9 cellular contexts compared by ENCODE assay signal in genomic region chr2:96012086-96012813, GRCh38. TPM values are rescaled to one million over a fixed set of nuclear protein-coding genes. Genes with fewer than 3 reads are reported as not detected.
A peak's percentile ranks its signal among the peaks of the same experiment; 100 is the strongest.
DNase-seq lines count a peak whose midpoint lies in the region; ATAC-seq and TF ChIP-seq lines count a peak whose summit lies in the region.
"Not testable (repeated sequence)": the region's sequence is repeated elsewhere in the genome, so short reads cannot be mapped to it uniquely, and the experiment has no call there.
"Had no signal": no experiment of that assay in that cellular context is flagged by ENCODE, and none has a peak within 500 bp of the region (broad histone marks: within the 10 kb centered on the region; RNA-seq: fewer than 3 reads in every experiment).

No MANE protein-coding gene starts in this region.

- not testable (repeated sequence) for DNase-seq in CD8-positive, alpha-beta memory T cell; activated CD4-positive, alpha-beta T cell treated with anti-CD3 and anti-CD28 coated beads for 36 hours; central memory CD8-positive, alpha-beta T cell (ENCODE audit: low spot score in 2 of 2); right cardiac atrium; naive thymus-derived CD8-positive, alpha-beta T cell; sciatic nerve (ENCODE audit: low spot score); tibial nerve (ENCODE audit: low spot score in 2 of 2)
- DNase-seq in foreskin melanocyte = peak; percentile 86

- H3K4me3 Mint-ChIP-seq in CD8-positive, alpha-beta memory T cell = peak overlapping the region in 5 of 7 donors; percentile 15 to 73 (median 37)
- H3K4me3 Mint-ChIP-seq in activated CD4-positive, alpha-beta T cell treated with anti-CD3 and anti-CD28 coated beads for 36 hours = peak overlapping the region; percentile 68
- H3K4me3 Mint-ChIP-seq in central memory CD8-positive, alpha-beta T cell = not testable (repeated sequence)
- peak overlapping the region in 3 of 10 donors; percentile 7 to 18 (median 14) for H3K4me3 Mint-ChIP-seq in naive thymus-derived CD8-positive, alpha-beta T cell

- TF ChIP-seq CTCF in tibial nerve (IDR thresholded peaks at IDR 0.05) = not testable (repeated sequence)

- H3K27me3 ChIP-seq in CD8-positive, alpha-beta memory T cell (ENCODE audit: insufficient read depth, low read length, poor library complexity, severe bottlenecking); right cardiac atrium (ENCODE audit: control insufficient read depth, insufficient read depth); tibial nerve: not testable (repeated sequence)

- H3K4me1 ChIP-seq in CD8-positive, alpha-beta memory T cell (ENCODE audit: insufficient read depth, low read length); right cardiac atrium (ENCODE audit: control insufficient read depth, insufficient read depth, low read length): not testable (repeated sequence)
- peaks cover 0 to 21% (median 8%) of the 10 kb centered on the region in 4 donors for H3K4me1 ChIP-seq in tibial nerve

- not testable (repeated sequence) for H3K36me3 ChIP-seq in CD8-positive, alpha-beta memory T cell (ENCODE audit: insufficient read depth, low read length); tibial nerve

- POLR2A ChIA-PET in CD8-positive, alpha-beta memory T cell (lab: Charles Lee) = interaction anchor here (0.6 kb wide), 2 partner anchors 118 to 132 kb away, joined by 3 to 4 read pairs; no protein-coding TSS in a partner anchor
- POLR2A ChIA-PET in activated CD4-positive, alpha-beta T cell treated with anti-CD3 and anti-CD28 coated beads for 36 hours (lab: Charles Lee); naive thymus-derived CD8-positive, alpha-beta T cell (lab: Charles Lee): not testable (repeated sequence)

- TF ChIP-seq POLR2A in tibial nerve (IDR thresholded peaks at IDR 0.05) = not testable (repeated sequence)

- intact Hi-C loops in activated CD4-positive, alpha-beta T cell treated with anti-CD3 and anti-CD28 coated beads for 36 hours (cut with DNase I, micrococcal nuclease); right cardiac atrium (cut with DNase I); sciatic nerve (cut with DNase I): not testable (repeated sequence)

- CTCF ChIA-PET in CD8-positive, alpha-beta memory T cell (lab: Charles Lee) = interaction anchor here (1.3 kb wide), 1 partner anchor 20 kb away, joined by 3 read pairs; no protein-coding TSS in a partner anchor
- CTCF ChIA-PET in activated CD4-positive, alpha-beta T cell treated with anti-CD3 and anti-CD28 coated beads for 36 hours (lab: Charles Lee) = interaction anchor here (0.6 to 1.8 kb wide), 3 partner anchors 10 to 90 kb away, joined by 3 to 7 read pairs (median 3); no protein-coding TSS in a partner anchor

- H3K36me3 Mint-ChIP-seq in CD8-positive, alpha-beta memory T cell; activated CD4-positive, alpha-beta T cell treated with anti-CD3 and anti-CD28 coated beads for 36 hours (ENCODE audit: low read depth); central memory CD8-positive, alpha-beta T cell (ENCODE audit: insufficient read depth); naive thymus-derived CD8-positive, alpha-beta T cell: not testable (repeated sequence)

- WGBS in right cardiac atrium = 77% methylated on average over 8 of the region's 8 CpGs
- WGBS in tibial nerve, 2 donors = 58 to 59% methylated on average over 8 of the region's 8 CpGs

- H3K4me3 ChIP-seq in CD8-positive, alpha-beta memory T cell (ENCODE audit: low read length); right cardiac atrium (ENCODE audit: low read length); tibial nerve: not testable (repeated sequence)

- not testable (repeated sequence) for H3K9me3 ChIP-seq in CD8-positive, alpha-beta memory T cell (ENCODE audit: low read length); right cardiac atrium (ENCODE audit: control insufficient read depth, low read length); tibial nerve

- H3K27ac ChIP-seq in CD8-positive, alpha-beta memory T cell (ENCODE audit: low read depth, low read length) = not testable (repeated sequence)
- H3K27ac ChIP-seq in right cardiac atrium (ENCODE audit: low read length) (peak overlapping the region; percentile 64), tibial nerve (peak overlapping the region in 3 of 4 donors; percentile 46 to 84 (median 74))

- H3K27ac Mint-ChIP-seq in CD8-positive, alpha-beta memory T cell = peak overlapping the region in 6 of 8 donors; percentile 5 to 79 (median 48)
- not testable (repeated sequence) for H3K27ac Mint-ChIP-seq in activated CD4-positive, alpha-beta T cell treated with anti-CD3 and anti-CD28 coated beads for 36 hours
- peak overlapping the region; percentile 38 for H3K27ac Mint-ChIP-seq in central memory CD8-positive, alpha-beta T cell (ENCODE audit: low read depth)
- H3K27ac Mint-ChIP-seq in naive thymus-derived CD8-positive, alpha-beta T cell = peak overlapping the region in 6 of 10 donors; percentile 4 to 77 (median 54)

- not testable (repeated sequence) for H3K27me3 Mint-ChIP-seq in CD8-positive, alpha-beta memory T cell; activated CD4-positive, alpha-beta T cell treated with anti-CD3 and anti-CD28 coated beads for 36 hours; central memory CD8-positive, alpha-beta T cell; naive thymus-derived CD8-positive, alpha-beta T cell

- peak in 1 of 2 donors; percentile 51 for TF ChIP-seq EP300 in tibial nerve (IDR thresholded peaks at IDR 0.05)

- not testable (repeated sequence) for ATAC-seq in activated CD4-positive, alpha-beta T cell treated with anti-CD3 and anti-CD28 coated beads for 36 hours; central memory CD8-positive, alpha-beta T cell (replicated peaks; ENCODE audit: extremely low read depth, poor library complexity, severe bottlenecking); right cardiac atrium; naive thymus-derived CD8-positive, alpha-beta T cell
- ATAC-seq in sciatic nerve = peak; percentile 38

- H3K4me1 Mint-ChIP-seq in CD8-positive, alpha-beta memory T cell = peaks cover 9 to 18% (median 12%) of the 10 kb centered on the region in 3 donors
- H3K4me1 Mint-ChIP-seq in activated CD4-positive, alpha-beta T cell treated with anti-CD3 and anti-CD28 coated beads for 36 hours; central memory CD8-positive, alpha-beta T cell: not testable (repeated sequence)
- peaks cover 8 to 18% (median 10%) of the 10 kb centered on the region in 4 donors for H3K4me1 Mint-ChIP-seq in naive thymus-derived CD8-positive, alpha-beta T cell

- H3K9me3 Mint-ChIP-seq in CD8-positive, alpha-beta memory T cell; activated CD4-positive, alpha-beta T cell treated with anti-CD3 and anti-CD28 coated beads for 36 hours (ENCODE audit: low read depth); central memory CD8-positive, alpha-beta T cell; naive thymus-derived CD8-positive, alpha-beta T cell: not testable (repeated sequence)

RNA-seq across cellular contexts. Expression of gene ANKRD36C, which starts 20.6 kb away (rescaled TPM):
- 10 to 100 TPM; 26.6 to 29.8 TPM for total RNA-seq in CD8-positive, alpha-beta memory T cell
- polyA plus RNA-seq in CD8-positive, alpha-beta memory T cell = 22.7 TPM
- total RNA-seq in activated CD4-positive, alpha-beta T cell treated with anti-CD3 and anti-CD28 coated beads for 36 hours = 10 to 100 TPM; 38.5 to 47.2 TPM
- 10 to 100 TPM; 10.2 to 11.2 (median 10.6) TPM for total RNA-seq in right cardiac atrium
- 3.1 TPM for polyA plus RNA-seq in right cardiac atrium
- total RNA-seq in naive thymus-derived CD8-positive, alpha-beta T cell = 10 to 100 TPM; 67.1 to 71.8 TPM
- 10 to 100 TPM in 2 of 3 donors, 1 to 10 TPM in 1; 8.4 to 13.6 (median 12.9) TPM for polyA plus RNA-seq in naive thymus-derived CD8-positive, alpha-beta T cell
- 81.0 TPM for total RNA-seq in sciatic nerve
- 10 to 100 TPM; 68.2 to 69.7 (median 69.2) TPM for total RNA-seq in tibial nerve

RNA-seq across cellular contexts. Expression of gene GPAT2, which starts 22.5 kb away (rescaled TPM):
- total RNA-seq in CD8-positive, alpha-beta memory T cell = 10 to 100 TPM; 33.6 to 36.2 TPM
- polyA plus RNA-seq in CD8-positive, alpha-beta memory T cell = 8.9 TPM
- 1 to 10 TPM; 8.4 to 10.0 TPM for total RNA-seq in activated CD4-positive, alpha-beta T cell treated with anti-CD3 and anti-CD28 coated beads for 36 hours
- 1 to 10 TPM; 1.7 to 3.1 (median 2.0) TPM for total RNA-seq in right cardiac atrium
- 1.1 TPM for polyA plus RNA-seq in right cardiac atrium
- total RNA-seq in naive thymus-derived CD8-positive, alpha-beta T cell = 10 to 100 TPM in 1 of 2 experiments, 1 to 10 TPM in 1; 9.9 to 11.7 TPM
- 1 to 10 TPM; 1.1 to 8.8 (median 4.2) TPM for polyA plus RNA-seq in naive thymus-derived CD8-positive, alpha-beta T cell
- total RNA-seq in sciatic nerve = 11.1 TPM
- total RNA-seq in tibial nerve = 10 to 100 TPM in 1 of 4 donors, 1 to 10 TPM in 3; 4.2 to 12.4 (median 6.4) TPM
- total RNA-seq: MCF 10A had no signal
